Comparison of ENCODE assay signal across 18 cellular contexts in genomic region chr5:125175348-125176004, GRCh38.
"Had no signal": no experiment of that assay in that cellular context is flagged by ENCODE, and none has a peak within 500 bp of the region (broad histone marks: within the 10 kb centered on the region; RNA-seq: fewer than 3 reads in every experiment).

No MANE protein-coding gene starts in this region.

- H3K27me3 Mint-ChIP-seq: activated CD4-positive, alpha-beta memory T cell treated with anti-CD3 and anti-CD28 coated beads, Interleukin-2, amount 10 ng/mL, durations not matched to agents 7 days and 5 days; activated naive CD4-positive, alpha-beta T cell treated with anti-CD3 and anti-CD28 coated beads, Interleukin-2, amount 50 U/mL, for 24 hours; central memory CD8-positive, alpha-beta T cell; effector memory CD8-positive, alpha-beta T cell had no signal

- H3K4me1 Mint-ChIP-seq: activated CD4-positive, alpha-beta memory T cell treated with anti-CD3 and anti-CD28 coated beads, Interleukin-2, amount 10 ng/mL, durations not matched to agents 7 days and 5 days; activated naive CD4-positive, alpha-beta T cell treated with anti-CD3 and anti-CD28 coated beads, Interleukin-2, amount 50 U/mL, for 24 hours; central memory CD8-positive, alpha-beta T cell had no signal

- H3K27ac Mint-ChIP-seq: activated CD4-positive, alpha-beta memory T cell treated with anti-CD3 and anti-CD28 coated beads, Interleukin-2, amount 10 ng/mL, durations not matched to agents 7 days and 5 days; activated naive CD4-positive, alpha-beta T cell treated with anti-CD3 and anti-CD28 coated beads, Interleukin-2, amount 50 U/mL, for 24 hours; effector memory CD8-positive, alpha-beta T cell; type B pancreatic cell had no signal

- H3K9me3 ChIP-seq: adrenal gland, psoas muscle, suprapubic skin had no signal

- H3K36me3 Mint-ChIP-seq: activated naive CD4-positive, alpha-beta T cell treated with anti-CD3 and anti-CD28 coated beads, Interleukin-2, amount 50 U/mL, for 24 hours; type B pancreatic cell had no signal

- H3K9me3 Mint-ChIP-seq: activated naive CD4-positive, alpha-beta T cell treated with anti-CD3 and anti-CD28 coated beads, Interleukin-2, amount 50 U/mL, for 24 hours; type B pancreatic cell had no signal

- H3K4me1 ChIP-seq: adrenal gland, psoas muscle, suprapubic skin had no signal

- ATAC-seq: effector memory CD8-positive, alpha-beta T cell; psoas muscle; sciatic nerve; stimulated activated naive CD8-positive, alpha-beta T cell treated with anti-CD3 and anti-CD28 coated beads, Interleukin-15, Interleukin-2, amounts not matched to agents 100 U/mL and 50 U/mL, for 24 hours had no signal

- DNase-seq: activated CD4-positive, alpha-beta memory T cell treated with anti-CD3 and anti-CD28 coated beads, Interleukin-2, amount 10 ng/mL, durations not matched to agents 7 days and 5 days; activated CD4-positive, alpha-beta T cell treated with anti-CD3 and anti-CD28 coated beads for 4 hours; activated effector memory CD4-positive, alpha-beta T cell treated with anti-CD3 and anti-CD28 coated beads, Interleukin-2, amount 50 U/mL, for 16 hours; activated T-cell treated with anti-CD3 and anti-CD28 coated beads, Interleukin-2, amount 50 U/mL, for 48 hours; adrenal gland; effector memory CD8-positive, alpha-beta T cell; hippocampal formation; kidney; mesenchymal stem cell; psoas muscle; stimulated activated naive CD8-positive, alpha-beta T cell treated with anti-CD3 and anti-CD28 coated beads, Interleukin-15, Interleukin-2, amounts not matched to agents 100 U/mL and 50 U/mL, for 24 hours; T-helper 1 cell; T1000 had no signal

- H3K36me3 ChIP-seq: adrenal gland, suprapubic skin had no signal

- H3K27ac ChIP-seq: adrenal gland, psoas muscle, suprapubic skin had no signal

- H3K27me3 ChIP-seq: adrenal gland, suprapubic skin had no signal

- H3K4me3 Mint-ChIP-seq: activated CD4-positive, alpha-beta memory T cell treated with anti-CD3 and anti-CD28 coated beads, Interleukin-2, amount 10 ng/mL, durations not matched to agents 7 days and 5 days; activated naive CD4-positive, alpha-beta T cell treated with anti-CD3 and anti-CD28 coated beads, Interleukin-2, amount 50 U/mL, for 24 hours; central memory CD8-positive, alpha-beta T cell; effector memory CD8-positive, alpha-beta T cell; type B pancreatic cell had no signal

- H3K4me3 ChIP-seq: adrenal gland, psoas muscle, suprapubic skin had no signal
